1 cellular context compared by ENCODE assay signal in the genomic region with DNA sequence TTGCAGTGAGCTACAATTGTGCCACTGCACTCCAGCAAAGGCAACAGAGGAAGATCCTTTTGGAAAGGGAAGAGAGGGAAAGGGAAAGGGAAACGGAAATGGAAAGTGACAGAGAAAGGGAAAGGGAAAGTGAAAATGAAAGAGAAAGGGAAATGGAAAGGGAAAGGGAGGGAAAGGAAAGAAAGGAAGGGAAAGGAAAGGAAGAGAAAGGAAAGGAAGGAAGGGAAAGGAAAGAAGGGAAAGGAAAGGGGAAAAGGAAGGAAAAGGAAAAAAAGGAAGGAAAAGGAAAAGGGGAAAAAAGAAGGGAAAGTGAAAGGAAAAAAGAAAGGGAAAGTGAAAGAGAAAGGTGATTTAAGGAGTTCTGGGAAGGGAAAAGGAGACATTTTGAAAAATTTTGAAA.
TF ChIP-seq lines count a peak whose summit lies in the region.

No MANE protein-coding gene starts in this region.

TF ChIP-seq in HCT116, 20 proteins besides CTCF, POLR2A, EP300 and RAD21 (continued from another document):
- TF ChIP-seq, protein P1, sequence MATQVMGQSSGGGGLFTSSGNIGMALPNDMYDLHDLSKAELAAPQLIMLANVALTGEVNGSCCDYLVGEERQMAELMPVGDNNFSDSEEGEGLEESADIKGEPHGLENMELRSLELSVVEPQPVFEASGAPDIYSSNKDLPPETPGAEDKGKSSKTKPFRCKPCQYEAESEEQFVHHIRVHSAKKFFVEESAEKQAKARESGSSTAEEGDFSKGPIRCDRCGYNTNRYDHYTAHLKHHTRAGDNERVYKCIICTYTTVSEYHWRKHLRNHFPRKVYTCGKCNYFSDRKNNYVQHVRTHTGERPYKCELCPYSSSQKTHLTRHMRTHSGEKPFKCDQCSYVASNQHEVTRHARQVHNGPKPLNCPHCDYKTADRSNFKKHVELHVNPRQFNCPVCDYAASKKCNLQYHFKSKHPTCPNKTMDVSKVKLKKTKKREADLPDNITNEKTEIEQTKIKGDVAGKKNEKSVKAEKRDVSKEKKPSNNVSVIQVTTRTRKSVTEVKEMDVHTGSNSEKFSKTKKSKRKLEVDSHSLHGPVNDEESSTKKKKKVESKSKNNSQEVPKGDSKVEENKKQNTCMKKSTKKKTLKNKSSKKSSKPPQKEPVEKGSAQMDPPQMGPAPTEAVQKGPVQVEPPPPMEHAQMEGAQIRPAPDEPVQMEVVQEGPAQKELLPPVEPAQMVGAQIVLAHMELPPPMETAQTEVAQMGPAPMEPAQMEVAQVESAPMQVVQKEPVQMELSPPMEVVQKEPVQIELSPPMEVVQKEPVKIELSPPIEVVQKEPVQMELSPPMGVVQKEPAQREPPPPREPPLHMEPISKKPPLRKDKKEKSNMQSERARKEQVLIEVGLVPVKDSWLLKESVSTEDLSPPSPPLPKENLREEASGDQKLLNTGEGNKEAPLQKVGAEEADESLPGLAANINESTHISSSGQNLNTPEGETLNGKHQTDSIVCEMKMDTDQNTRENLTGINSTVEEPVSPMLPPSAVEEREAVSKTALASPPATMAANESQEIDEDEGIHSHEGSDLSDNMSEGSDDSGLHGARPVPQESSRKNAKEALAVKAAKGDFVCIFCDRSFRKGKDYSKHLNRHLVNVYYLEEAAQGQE (IDR thresholded peaks at IDR 0.05; ENCODE audit: low read depth) = no peak
TF ChIP-seq in HCT116: peak in this region for 0.
